ENCODE assay signal across 22 cellular contexts in genomic region chr10:85918371-85918770, GRCh38.
DNase-seq lines count a peak whose midpoint lies in the region; TF ChIP-seq lines count a peak whose summit lies in the region.
"Had no signal": no experiment of that assay in that cellular context is flagged by ENCODE, and none has a peak within 500 bp of the region (broad histone marks: within the 10 kb centered on the region; RNA-seq: fewer than 3 reads in every experiment).

No MANE protein-coding gene starts in this region.

- no peaks in the 10 kb centered on the region for H3K27me3 Mint-ChIP-seq in activated CD4-positive, alpha-beta T cell treated with anti-CD3 and anti-CD28 coated beads, Interleukin-2, amount 10 ng/mL, durations not matched to agents 24 days and 14 days
- no peaks in the 10 kb centered on the region for H3K27me3 Mint-ChIP-seq in activated CD4-positive, alpha-beta T cell treated with anti-CD3 and anti-CD28 coated beads, Interleukin-2, amount 10 ng/mL, durations not matched to agents 7 days and 5 days

- H3K4me3 ChIP-seq in BLaER1: no peak overlapping the region
- H3K4me3 ChIP-seq in esophagus muscularis mucosa: no peak overlapping the region
- no peak overlapping the region for H3K4me3 ChIP-seq in SJCRH30
- H3K4me3 ChIP-seq: A549, GM12878 had no signal

- intact Hi-C loops in activated CD4-positive, alpha-beta T cell treated with anti-CD3 and anti-CD28 coated beads, Interleukin-2, amount 10 ng/mL, durations not matched to agents 24 days and 14 days (cut with micrococcal nuclease): no loop called here
- intact Hi-C loops in esophagus muscularis mucosa (cut with DNase I): no loop called here

- no peak overlapping the region for H3K27ac Mint-ChIP-seq in activated CD4-positive, alpha-beta T cell treated with anti-CD3 and anti-CD28 coated beads, Interleukin-2, amount 10 ng/mL, durations not matched to agents 24 days and 14 days
- no peak overlapping the region for H3K27ac Mint-ChIP-seq in activated CD4-positive, alpha-beta T cell treated with anti-CD3 and anti-CD28 coated beads, Interleukin-2, amount 10 ng/mL, durations not matched to agents 7 days and 5 days
- H3K27ac Mint-ChIP-seq: CD14-positive monocyte; CD4-positive, alpha-beta memory T cell; CD4-positive, CD25-positive, alpha-beta regulatory T cell; CD8-positive, alpha-beta memory T cell had no signal

- CTCF ChIA-PET in activated CD4-positive, alpha-beta T cell treated with anti-CD3 and anti-CD28 coated beads, Interleukin-2, amount 10 ng/mL, durations not matched to agents 7 days and 5 days (lab: Charles Lee): no interaction called here

- POLR2A ChIA-PET in activated CD4-positive, alpha-beta T cell treated with anti-CD3 and anti-CD28 coated beads, Interleukin-2, amount 10 ng/mL, durations not matched to agents 7 days and 5 days (lab: Charles Lee): no interaction called here

- no peaks in the 10 kb centered on the region for H3K27me3 ChIP-seq in BLaER1
- no peaks in the 10 kb centered on the region for H3K27me3 ChIP-seq in esophagus muscularis mucosa
- H3K27me3 ChIP-seq in SJCRH30: no peaks in the 10 kb centered on the region
- H3K27me3 ChIP-seq: BE2C had no signal

- no peak for TF ChIP-seq CTCF in esophagus muscularis mucosa (IDR thresholded peaks at IDR 0.05)

- TF ChIP-seq POLR2A in esophagus muscularis mucosa (IDR thresholded peaks at IDR 0.05; ENCODE audit: low read depth): no peak

- WGBS in esophagus muscularis mucosa: 90% methylated on average over 3 of the region's 3 CpGs

- H3K36me3 Mint-ChIP-seq in activated CD4-positive, alpha-beta T cell treated with anti-CD3 and anti-CD28 coated beads, Interleukin-2, amount 10 ng/mL, durations not matched to agents 24 days and 14 days (ENCODE audit: low read depth): no peaks in the 10 kb centered on the region
- H3K36me3 Mint-ChIP-seq in activated CD4-positive, alpha-beta T cell treated with anti-CD3 and anti-CD28 coated beads, Interleukin-2, amount 10 ng/mL, durations not matched to agents 7 days and 5 days (ENCODE audit: low read depth): no peaks in the 10 kb centered on the region
- H3K36me3 Mint-ChIP-seq: CD14-positive monocyte; CD4-positive, alpha-beta memory T cell; CD4-positive, CD25-positive, alpha-beta regulatory T cell; CD8-positive, alpha-beta memory T cell had no signal

- H3K4me1 Mint-ChIP-seq in activated CD4-positive, alpha-beta T cell treated with anti-CD3 and anti-CD28 coated beads, Interleukin-2, amount 10 ng/mL, durations not matched to agents 24 days and 14 days: no peaks in the 10 kb centered on the region
- no peaks in the 10 kb centered on the region for H3K4me1 Mint-ChIP-seq in activated CD4-positive, alpha-beta T cell treated with anti-CD3 and anti-CD28 coated beads, Interleukin-2, amount 10 ng/mL, durations not matched to agents 7 days and 5 days
- H3K4me1 Mint-ChIP-seq: CD14-positive monocyte; CD4-positive, alpha-beta memory T cell; CD4-positive, CD25-positive, alpha-beta regulatory T cell; CD8-positive, alpha-beta memory T cell had no signal

- no peak for TF ChIP-seq EP300 in esophagus muscularis mucosa (IDR thresholded peaks at IDR 0.05)

- H3K36me3 ChIP-seq in BLaER1 (no peaks in the 10 kb centered on the region), esophagus muscularis mucosa (no peaks in the 10 kb centered on the region), SJCRH30 (no peaks in the 10 kb centered on the region)
- H3K36me3 ChIP-seq: BE2C had no signal

- H3K4me1 ChIP-seq in BLaER1 (peaks cover 88% of the 10 kb centered on the region), esophagus muscularis mucosa (peaks cover 9 to 63% (median 56%) of the 10 kb centered on the region in 4 donors), SJCRH30 (no peaks in the 10 kb centered on the region)
- H3K4me1 ChIP-seq: A549 had no signal

- H3K4me2 ChIP-seq in BLaER1: peak overlapping the region; percentile 83
- H3K4me2 ChIP-seq: A549 had no signal

- H4K20me1 ChIP-seq in BLaER1: peaks cover 14% of the 10 kb centered on the region; the same call in 1 of the 2 replicates

- no peak overlapping the region for H3K9ac ChIP-seq in BLaER1

- H3K9me3 ChIP-seq in BLaER1: no peaks in the 10 kb centered on the region
- no peaks in the 10 kb centered on the region for H3K9me3 ChIP-seq in esophagus muscularis mucosa
- H3K9me3 ChIP-seq in SJCRH30 (replicated peaks): no peaks in the 10 kb centered on the region
- H3K9me3 ChIP-seq: A549, BE2C had no signal

- H3K9me3 Mint-ChIP-seq in activated CD4-positive, alpha-beta T cell treated with anti-CD3 and anti-CD28 coated beads, Interleukin-2, amount 10 ng/mL, durations not matched to agents 24 days and 14 days: no peaks in the 10 kb centered on the region
- H3K9me3 Mint-ChIP-seq in activated CD4-positive, alpha-beta T cell treated with anti-CD3 and anti-CD28 coated beads, Interleukin-2, amount 10 ng/mL, durations not matched to agents 7 days and 5 days: no peaks in the 10 kb centered on the region
- H3K9me3 Mint-ChIP-seq: CD14-positive monocyte; CD4-positive, alpha-beta memory T cell; CD8-positive, alpha-beta memory T cell had no signal

- H3K27ac ChIP-seq in BLaER1: no peak overlapping the region
- H3K27ac ChIP-seq in esophagus muscularis mucosa (replicated peaks in 1 of 4): no peak overlapping the region
- no peak overlapping the region for H3K27ac ChIP-seq in SJCRH30
- H3K27ac ChIP-seq: 22Rv1, A549 had no signal

- H3K4me3 Mint-ChIP-seq in activated CD4-positive, alpha-beta T cell treated with anti-CD3 and anti-CD28 coated beads, Interleukin-2, amount 10 ng/mL, durations not matched to agents 24 days and 14 days: no peak overlapping the region
- H3K4me3 Mint-ChIP-seq in activated CD4-positive, alpha-beta T cell treated with anti-CD3 and anti-CD28 coated beads, Interleukin-2, amount 10 ng/mL, durations not matched to agents 7 days and 5 days: no peak overlapping the region
- H3K4me3 Mint-ChIP-seq: CD14-positive monocyte; CD4-positive, alpha-beta memory T cell; CD4-positive, CD25-positive, alpha-beta regulatory T cell; CD8-positive, alpha-beta memory T cell had no signal

- peak; percentile 53 for DNase-seq in activated CD4-positive, alpha-beta T cell treated with anti-CD3 and anti-CD28 coated beads, Interleukin-2, amount 10 ng/mL, durations not matched to agents 24 days and 14 days
- DNase-seq in activated CD4-positive, alpha-beta T cell treated with anti-CD3 and anti-CD28 coated beads, Interleukin-2, amount 10 ng/mL, durations not matched to agents 7 days and 5 days: no peak
- DNase-seq in esophagus muscularis mucosa (ENCODE audit: extremely low spot score) (peak; percentile 85), SJCRH30 (no peak)
- DNase-seq: BE2C; C1 segment of cervical spinal cord; CD4-positive, alpha-beta memory T cell; CD4-positive, CD25-positive, alpha-beta regulatory T cell; CD8-positive, alpha-beta memory T cell; COR-L47; DMS 273 treated with DMSO at 0.1 percent for 48 hours; DMS153; DMS53; DMS79; DND-41; EL; GDM1 had no signal

Comparison
In these comparisons a context has a peak if more than half of its experiments do, and no peak if none do; other contexts are left out.
1. DNase-seq: peak in activated CD4-positive, alpha-beta T cell treated with anti-CD3 and anti-CD28 coated beads, Interleukin-2, amount 10 ng/mL, durations not matched to agents 24 days and 14 days (single experiment) and esophagus muscularis mucosa (single experiment); none in activated CD4-positive, alpha-beta T cell treated with anti-CD3 and anti-CD28 coated beads, Interleukin-2, amount 10 ng/mL, durations not matched to agents 7 days and 5 days (single experiment) and SJCRH30 (0 of 2).